ENCODE assay signal across 8 cellular contexts in the genomic region with DNA sequence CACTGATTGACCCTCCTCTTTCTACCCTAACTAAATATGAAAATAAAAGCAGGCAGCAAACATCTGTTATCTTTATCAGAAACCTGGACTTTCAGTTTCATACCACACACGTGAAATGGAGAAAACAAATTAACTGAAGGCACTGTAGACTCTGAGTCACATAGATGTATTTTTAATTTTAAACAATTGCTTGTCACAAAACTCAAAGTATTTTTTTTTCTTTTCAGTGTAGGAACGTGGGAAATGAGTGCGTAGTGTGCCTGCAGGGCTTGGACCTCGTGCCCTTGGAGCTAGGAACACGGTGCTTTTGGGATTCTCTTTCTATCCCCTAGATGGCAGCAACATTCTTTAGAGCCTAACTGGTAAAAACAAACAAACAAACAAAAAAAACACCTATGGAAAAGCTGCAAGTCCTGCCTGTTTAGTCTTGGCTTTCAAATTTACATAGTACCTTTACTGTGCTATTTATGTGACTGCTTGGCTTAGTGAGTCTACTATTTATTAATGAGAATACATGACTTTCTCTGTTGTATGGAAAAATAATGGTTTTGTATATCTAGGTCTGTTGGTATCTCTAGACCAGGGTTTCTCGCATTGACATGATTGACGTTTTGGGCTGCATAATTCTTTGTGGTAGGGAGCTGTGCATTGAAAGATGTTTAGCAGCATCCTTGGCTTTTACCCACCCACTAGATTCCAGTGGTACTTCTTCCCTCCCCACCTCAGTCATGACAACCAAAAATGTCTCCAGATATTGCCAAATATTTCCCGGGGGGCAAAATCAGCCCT. TPM values are rescaled to one million over a fixed set of nuclear protein-coding genes. Genes with fewer than 3 reads are reported as not detected.
DNase-seq lines count a peak whose midpoint lies in the region; ATAC-seq and TF ChIP-seq lines count a peak whose summit lies in the region.

No MANE protein-coding gene starts in this region.

- intact Hi-C loops in naive thymus-derived CD4-positive, alpha-beta T cell (cut with micrococcal nuclease), result loop anchor here (1.0 to 5.0 kb wide), 5 partner anchors 87 to 961 kb away; partner anchors contain the start of gene PLK2 (in 2 of the 2)

- no peaks in the 10 kb centered on the region for H3K36me3 ChIP-seq in SU-DHL-6 (ENCODE audit: low read length)
- H3K36me3 ChIP-seq in naive thymus-derived CD4-positive, alpha-beta T cell (ENCODE audit: control insufficient read depth in 2 of 3, insufficient read depth in 3 of 3, low read length in 3 of 3), result no peaks in the 10 kb centered on the region

- CTCF ChIA-PET in naive thymus-derived CD4-positive, alpha-beta T cell (lab: Charles Lee), result interaction anchor here (0.5 to 4.6 kb wide), 6 partner anchors 18 to 1659 kb away, joined by 3 to 28 read pairs (median 4); partner anchors contain the start of gene PLK2

- no peaks in the 10 kb centered on the region for H3K9me3 ChIP-seq in SU-DHL-6 (ENCODE audit: insufficient read depth, low read length)
- no peaks in the 10 kb centered on the region for H3K9me3 ChIP-seq in naive thymus-derived CD4-positive, alpha-beta T cell (ENCODE audit: control insufficient read depth in 2 of 3, low read length in 3 of 3)

- peaks cover 0 to 16% of the 10 kb centered on the region in 2 donors for H3K4me1 ChIP-seq in naive thymus-derived CD4-positive, alpha-beta T cell (ENCODE audit: control insufficient read depth in 2 of 2, insufficient read depth in 2 of 2, low read length in 2 of 2)

- ATAC-seq in GM21576 (IDR thresholded peaks at IDR 0.05; ENCODE audit: unreplicated experiment) (peak; percentile 89), esophagus mucosa (peak; percentile 45)
- peak; percentile 44 for ATAC-seq in naive thymus-derived CD4-positive, alpha-beta T cell

- no peak overlapping the region for H2AFZ ChIP-seq in SU-DHL-6 (ENCODE audit: low read depth, low read length, severe bottlenecking)

- peaks cover 0 to 2% (median 0%) of the 10 kb centered on the region in 5 donors for H3K36me3 Mint-ChIP-seq in naive thymus-derived CD4-positive, alpha-beta T cell

- no peaks in the 10 kb centered on the region for H4K20me1 ChIP-seq in SU-DHL-6 (ENCODE audit: low read depth, low read length)

- peaks cover 0 to 2% (median 0%) of the 10 kb centered on the region in 5 donors for H3K27me3 Mint-ChIP-seq in naive thymus-derived CD4-positive, alpha-beta T cell

- no peaks in the 10 kb centered on the region for H3F3A ChIP-seq in SU-DHL-6 (ENCODE audit: insufficient read depth)

- H3K4me3 ChIP-seq in SU-DHL-6 (ENCODE audit: insufficient read depth, low read length, poor library complexity, severe bottlenecking), result no peak overlapping the region
- peak overlapping the region; percentile 28 for H3K4me3 ChIP-seq in naive thymus-derived CD4-positive, alpha-beta T cell (ENCODE audit: low read length)

- peaks cover 18 to 44% (median 32%) of the 10 kb centered on the region in 7 donors for H3K4me1 Mint-ChIP-seq in naive thymus-derived CD4-positive, alpha-beta T cell

- DNase-seq in A172 (ENCODE audit: low spot score), result peak; percentile 63
- peak; percentile 35 for DNase-seq in DMS79 treated with DMSO at 0.1 percent for 48 hours (lab: John Stamatoyannopoulos, UW)
- DNase-seq in HS-5 (ENCODE audit: low read depth), result peak; percentile 42
- peak in 5 of 9 donors; percentile 8 to 25 (median 21) for DNase-seq in naive thymus-derived CD4-positive, alpha-beta T cell
- no peak for DNase-seq in mesenteric fat pad (ENCODE audit: low spot score)

- no peak overlapping the region for H3K9ac ChIP-seq in SU-DHL-6 (ENCODE audit: low read length)

- peak overlapping the region; percentile 8 to 78 (median 66) for H3K4me3 Mint-ChIP-seq in naive thymus-derived CD4-positive, alpha-beta T cell

- peaks cover 0 to 3% (median 0%) of the 10 kb centered on the region in 11 donors for H3K9me3 Mint-ChIP-seq in naive thymus-derived CD4-positive, alpha-beta T cell

- H3K4me2 ChIP-seq in SU-DHL-6 (ENCODE audit: low read depth, low read length, poor library complexity, severe bottlenecking), result peak overlapping the region; percentile 48

- POLR2A ChIA-PET in naive thymus-derived CD4-positive, alpha-beta T cell (lab: Charles Lee), result interaction anchor here (0.7 to 2.1 kb wide), 5 partner anchors 9 to 961 kb away, joined by 3 to 14 read pairs (median 4); partner anchors contain the start of gene PLK2

- H3K9me2 ChIP-seq in SU-DHL-6 (replicated peaks; ENCODE audit: insufficient read depth, low read length), result no peaks in the 10 kb centered on the region

- peak overlapping the region in 4 of 9 donors; percentile 39 to 74 (median 68) for H3K27ac Mint-ChIP-seq in naive thymus-derived CD4-positive, alpha-beta T cell

- no peaks in the 10 kb centered on the region for H3K27me3 ChIP-seq in SU-DHL-6 (ENCODE audit: low read length)
- no peaks in the 10 kb centered on the region for H3K27me3 ChIP-seq in naive thymus-derived CD4-positive, alpha-beta T cell (ENCODE audit: control insufficient read depth in 2 of 2, insufficient read depth in 2 of 2, low read length in 2 of 2)

- H3K27ac ChIP-seq in SU-DHL-6 (ENCODE audit: low read depth, low read length), result no peak overlapping the region
- no peak overlapping the region for H3K27ac ChIP-seq in naive thymus-derived CD4-positive, alpha-beta T cell (ENCODE audit: low read depth, low read length)

- no peaks in the 10 kb centered on the region for H3K79me2 ChIP-seq in SU-DHL-6 (ENCODE audit: insufficient read depth, low read length)

- TF ChIP-seq CTCF in SU-DHL-6 (IDR thresholded peaks at IDR 0.05; ENCODE audit: insufficient read depth, low read length, poor library complexity, severe bottlenecking), result peak; percentile 38

RNA-seq across cellular contexts. Expression of gene ACTBL2, which starts 16.8 kb away (rescaled TPM):
- 0.05 TPM in 1 of 2 replicates, not detected in the other for total RNA-seq in A172 (2014; rRNA removed; shearing (Covaris generic))
- not detected for total RNA-seq in esophagus mucosa
- total RNA-seq in naive thymus-derived CD4-positive, alpha-beta T cell, result not detected
- polyA plus RNA-seq in naive thymus-derived CD4-positive, alpha-beta T cell, result not detected
- not detected for total RNA-seq in mesenteric fat pad
